In genomic region chr7:36865019-36865418, GRCh38 we compare ENCODE assay signal across 31 cellular contexts.
DNase-seq lines count a peak whose midpoint lies in the region; ATAC-seq, FAIRE-seq and TF ChIP-seq lines count a peak whose summit lies in the region.
"Had no signal": no experiment of that assay in that cellular context is flagged by ENCODE, and none has a peak within 500 bp of the region (broad histone marks: within the 10 kb centered on the region; RNA-seq: fewer than 3 reads in every experiment).

No MANE protein-coding gene starts in this region.

- H3K9ac ChIP-seq in astrocyte (ENCODE audit: low read length) (no peak overlapping the region), PC-3 (ENCODE audit: low read length) (no peak overlapping the region)
- H3K9ac ChIP-seq: neural progenitor cell had no signal

- H4K20me1 ChIP-seq in astrocyte (ENCODE audit: insufficient read depth, low read length) (no peaks in the 10 kb centered on the region), PC-3 (ENCODE audit: low read length) (no peaks in the 10 kb centered on the region)

- H3K4me1 ChIP-seq in CD4-positive, alpha-beta memory T cell (ENCODE audit: insufficient read depth, low read length), result peaks cover 7% of the 10 kb centered on the region
- H3K4me1 ChIP-seq in astrocyte (ENCODE audit: insufficient read depth, low read length), result no peaks in the 10 kb centered on the region
- no peaks in the 10 kb centered on the region for H3K4me1 ChIP-seq in PC-3 (ENCODE audit: insufficient read depth, low read length)
- H3K4me1 ChIP-seq: Caco-2, colonic mucosa, neural progenitor cell, pancreas, testis had no signal

- peaks cover 0 to 2% (median 0%) of the 10 kb centered on the region in 8 donors for H3K9me3 Mint-ChIP-seq in CD4-positive, alpha-beta memory T cell
- H3K9me3 Mint-ChIP-seq in astrocyte (ENCODE audit: unreplicated experiment), result no peaks in the 10 kb centered on the region
- no peaks in the 10 kb centered on the region for H3K9me3 Mint-ChIP-seq in natural killer cell treated with Interleukin-12 subunit alpha and Interleukin-12 subunit beta and Interleukin-15 and Interleukin-18, amount 100 ng/mL, for 72 hours
- H3K9me3 Mint-ChIP-seq: activated naive CD4-positive, alpha-beta T cell treated with anti-CD3 and anti-CD28 coated beads for 36 hours; neural progenitor cell; stimulated activated naive CD8-positive, alpha-beta T cell treated with anti-CD3 and anti-CD28 coated beads, Interleukin-15, Interleukin-2, amounts not matched to agents 100 ng/mL and 50 ng/mL, for 24 hours had no signal

- peak in 3 of 5 donors; percentile 15 to 26 (median 22) for DNase-seq in CD4-positive, alpha-beta memory T cell
- DNase-seq in astrocyte (ENCODE audit: low read depth) (peak; percentile 72), PC-3 (no peak), activated gamma-delta T cell (lab: John Stamatoyannopoulos, UW) (no peak)
- no peak for DNase-seq in natural killer cell treated with Interleukin-12 subunit alpha and Interleukin-12 subunit beta and Interleukin-15 and Interleukin-18, amount 100 ng/mL, for 72 hours (ENCODE audit: low spot score)
- DNase-seq: activated naive CD4-positive, alpha-beta T cell treated with anti-CD3 and anti-CD28 coated beads for 36 hours; activated T-cell treated with anti-CD3 and anti-CD28 coated beads, Interleukin-2, amount 50 U/mL, for 1 hour; anterior cingulate cortex; Caco-2; colonic mucosa; DMS53; effector memory CD4-positive, alpha-beta T cell; IMR-90; MV-4-11; NCI-H1436 treated with DMSO at 0.1 percent for 48 hours; NCI-H2081 treated with DMSO at 0.1 percent for 48 hours; NCI-H2227 treated with DMSO at 0.1 percent for 48 hours; NCI-H526 treated with DMSO at 0.1 percent for 48 hours; NK-92 treated with Interleukin-12 subunit alpha and Interleukin-12 subunit beta, amount 100 ng/mL, for 24 hours; pancreas; PC-9; testis had no signal

- TF ChIP-seq CTCF in astrocyte (IDR thresholded peaks at IDR 0.05; ENCODE audit: insufficient read depth, low read depth, low read length) (no peak), PC-3 (conservative IDR thresholded peaks at IDR 0.05; ENCODE audit: low read depth, low read length) (no peak)

- H3K36me3 Mint-ChIP-seq in CD4-positive, alpha-beta memory T cell, result peaks cover 88 to 98% of the 10 kb centered on the region in 2 donors
- H3K36me3 Mint-ChIP-seq in astrocyte (ENCODE audit: low read depth, unreplicated experiment), result peaks cover under 1% of the 10 kb centered on the region
- peaks cover 27% of the 10 kb centered on the region for H3K36me3 Mint-ChIP-seq in natural killer cell treated with Interleukin-12 subunit alpha and Interleukin-12 subunit beta and Interleukin-15 and Interleukin-18, amount 100 ng/mL, for 72 hours
- H3K36me3 Mint-ChIP-seq: neural progenitor cell had no signal

- H2AFZ ChIP-seq in astrocyte (ENCODE audit: low read depth, low read length) (no peak overlapping the region), PC-3 (ENCODE audit: low read length) (no peak overlapping the region)
- H2AFZ ChIP-seq: neural progenitor cell, PC-9 had no signal

- intact Hi-C loops in CD4-positive, alpha-beta memory T cell (cut with micrococcal nuclease), result no loop called here
- intact Hi-C loops in PC-3 (cut with micrococcal nuclease), result no loop called here

- H3K9me2 ChIP-seq in PC-3 (replicated peaks; ENCODE audit: low read length), result no peaks in the 10 kb centered on the region

- no peaks in the 10 kb centered on the region for H3K27me3 Mint-ChIP-seq in CD4-positive, alpha-beta memory T cell
- H3K27me3 Mint-ChIP-seq in astrocyte (ENCODE audit: low read depth, unreplicated experiment), result no peaks in the 10 kb centered on the region
- H3K27me3 Mint-ChIP-seq in natural killer cell treated with Interleukin-12 subunit alpha and Interleukin-12 subunit beta and Interleukin-15 and Interleukin-18, amount 100 ng/mL, for 72 hours, result no peaks in the 10 kb centered on the region
- H3K27me3 Mint-ChIP-seq: stimulated activated naive CD8-positive, alpha-beta T cell treated with anti-CD3 and anti-CD28 coated beads, Interleukin-15, Interleukin-2, amounts not matched to agents 100 ng/mL and 50 ng/mL, for 24 hours had no signal

- H3K79me2 ChIP-seq in astrocyte (ENCODE audit: insufficient read depth, low read length) (no peaks in the 10 kb centered on the region), PC-3 (ENCODE audit: low read length) (no peaks in the 10 kb centered on the region)

- FAIRE-seq in astrocyte (lab: Jason Lieb, UNC), result no peak
- FAIRE-seq: bronchial epithelial cell, GM12891, pancreas had no signal

- H3K4me2 ChIP-seq in astrocyte (ENCODE audit: low read length), result no peak overlapping the region
- no peak overlapping the region for H3K4me2 ChIP-seq in PC-3 (ENCODE audit: low read length)
- H3K4me2 ChIP-seq: neural progenitor cell, PC-9 had no signal

- H3K27ac Mint-ChIP-seq in CD4-positive, alpha-beta memory T cell, result peak overlapping the region; percentile 19 to 89 (median 52)
- H3K27ac Mint-ChIP-seq in astrocyte (ENCODE audit: unreplicated experiment), result no peak overlapping the region
- H3K27ac Mint-ChIP-seq in natural killer cell treated with Interleukin-12 subunit alpha and Interleukin-12 subunit beta and Interleukin-15 and Interleukin-18, amount 100 ng/mL, for 72 hours, result peak overlapping the region; percentile 78 to 93
- H3K27ac Mint-ChIP-seq: activated naive CD4-positive, alpha-beta T cell treated with anti-CD3 and anti-CD28 coated beads for 36 hours; neural progenitor cell had no signal

- CTCF ChIA-PET in CD4-positive, alpha-beta memory T cell (lab: Charles Lee; ENCODE audit: partially characterized antibody), result interaction anchor here (1.3 kb wide), 1 partner anchor 333 kb away, joined by 3 read pairs; no protein-coding TSS in a partner anchor
- CTCF ChIA-PET in PC-3 (lab: Charles Lee), result no interaction called here

- no peak overlapping the region for H3K27ac ChIP-seq in CD4-positive, alpha-beta memory T cell (ENCODE audit: low read depth, low read length)
- no peak overlapping the region for H3K27ac ChIP-seq in astrocyte (ENCODE audit: low read depth, low read length)
- no peak overlapping the region for H3K27ac ChIP-seq in PC-3 (ENCODE audit: low read length)
- H3K27ac ChIP-seq: colonic mucosa, neural progenitor cell, pancreas, PC-9, testis had no signal

- BruUV-seq in PC-3 (replicated peaks; lab: Mats Ljungman, UMichigan), result no TSS peak

- no peak; the same call in 2 of the 3 replicates for ATAC-seq in SK-N-SH treated with all-trans-retinoic acid at 6 μM for 48 hours
- ATAC-seq in natural killer cell treated with Interleukin-12 subunit alpha and Interleukin-12 subunit beta and Interleukin-15 and Interleukin-18, amount 100 ng/mL, for 72 hours, result peak; percentile 37 to 45
- ATAC-seq in GM21825 (IDR thresholded peaks at IDR 0.05; ENCODE audit: unreplicated experiment), result no peak
- ATAC-seq in PC-3, result no peak
- ATAC-seq: HCT116, Right ventricle myocardium inferior had no signal

- H3K4me1 Mint-ChIP-seq in CD4-positive, alpha-beta memory T cell, result peaks cover 20 to 58% (median 43%) of the 10 kb centered on the region in 4 donors
- H3K4me1 Mint-ChIP-seq in astrocyte (ENCODE audit: low read depth, unreplicated experiment), result peaks cover 29% of the 10 kb centered on the region
- peaks cover 69 to 71% of the 10 kb centered on the region in 2 donors for H3K4me1 Mint-ChIP-seq in natural killer cell treated with Interleukin-12 subunit alpha and Interleukin-12 subunit beta and Interleukin-15 and Interleukin-18, amount 100 ng/mL, for 72 hours (ENCODE audit: low read depth in 2 of 2)

- no peaks in the 10 kb centered on the region for H3F3A ChIP-seq in PC-3 (ENCODE audit: low read length, unreplicated experiment)

- no peaks in the 10 kb centered on the region for H3K9me3 ChIP-seq in CD4-positive, alpha-beta memory T cell (ENCODE audit: control insufficient read depth in 1 of 2, low read length in 2 of 2)
- H3K9me3 ChIP-seq in astrocyte (ENCODE audit: insufficient read depth, low read depth, low read length), result no peaks in the 10 kb centered on the region
- no peaks in the 10 kb centered on the region for H3K9me3 ChIP-seq in PC-3 (ENCODE audit: low read length)
- H3K9me3 ChIP-seq: Caco-2, colonic mucosa, pancreas, testis had no signal

- POLR2A ChIA-PET in CD4-positive, alpha-beta memory T cell (lab: Charles Lee; ENCODE audit: partially characterized antibody), result no interaction called here
- POLR2A ChIA-PET in PC-3 (lab: Charles Lee; ENCODE audit: unreplicated experiment), result no interaction called here

- peak overlapping the region in 4 of 8 donors; percentile 10 to 58 (median 41) for H3K4me3 Mint-ChIP-seq in CD4-positive, alpha-beta memory T cell
- no peak overlapping the region for H3K4me3 Mint-ChIP-seq in astrocyte (ENCODE audit: unreplicated experiment)
- H3K4me3 Mint-ChIP-seq in natural killer cell treated with Interleukin-12 subunit alpha and Interleukin-12 subunit beta and Interleukin-15 and Interleukin-18, amount 100 ng/mL, for 72 hours, result peak overlapping the region; percentile 71
- H3K4me3 Mint-ChIP-seq: activated naive CD4-positive, alpha-beta T cell treated with anti-CD3 and anti-CD28 coated beads for 36 hours; neural progenitor cell; stimulated activated naive CD8-positive, alpha-beta T cell treated with anti-CD3 and anti-CD28 coated beads, Interleukin-15, Interleukin-2, amounts not matched to agents 100 ng/mL and 50 ng/mL, for 24 hours had no signal

- peaks cover 32% of the 10 kb centered on the region for H3K36me3 ChIP-seq in CD4-positive, alpha-beta memory T cell (ENCODE audit: insufficient read depth, low read length)
- H3K36me3 ChIP-seq in astrocyte (ENCODE audit: insufficient read depth, low read length) (no peaks in the 10 kb centered on the region), PC-3 (ENCODE audit: low read depth, low read length) (no peaks in the 10 kb centered on the region)
- H3K36me3 ChIP-seq: colonic mucosa, neural progenitor cell, pancreas had no signal

- H3K4me3 ChIP-seq in CD4-positive, alpha-beta memory T cell (ENCODE audit: low read length in 2 of 2), result no peak overlapping the region
- H3K4me3 ChIP-seq in astrocyte (ENCODE audit: insufficient read depth, low read depth, low read length) (no peak overlapping the region), PC-3 (ENCODE audit: low read length) (no peak overlapping the region)
- H3K4me3 ChIP-seq: colonic mucosa, neural progenitor cell, pancreas, PC-9, skin epidermis, testis had no signal

- H3K27me3 ChIP-seq in CD4-positive, alpha-beta memory T cell (ENCODE audit: insufficient read depth, low read length), result no peaks in the 10 kb centered on the region
- H3K27me3 ChIP-seq in astrocyte (ENCODE audit: insufficient read depth, low read length), result no peaks in the 10 kb centered on the region
- peaks cover 10% of the 10 kb centered on the region; the same call in 1 of the 2 replicates for H3K27me3 ChIP-seq in PC-3 (ENCODE audit: low read length)
- H3K27me3 ChIP-seq: colonic mucosa, neural progenitor cell, pancreas, testis had no signal

TF ChIP-seq in SK-N-SH treated with all-trans-retinoic acid at 6 μM for 48 hours, 23 proteins besides CTCF, POLR2A, EP300 and RAD21 (continues in another document):
- TF ChIP-seq TCF4 (CRISPR knock-in tag; IDR thresholded peaks at IDR 0.05; ENCODE audit: borderline replicate concordance), result no peak

Comparison
In these comparisons a context has a peak if more than half of its experiments do, and no peak if none do; other contexts are left out.
1. DNase-seq: peak in CD4-positive, alpha-beta memory T cell (3 of 5) and astrocyte (single experiment); none in natural killer cell treated with Interleukin-12 subunit alpha and Interleukin-12 subunit beta and Interleukin-15 and Interleukin-18, amount 100 ng/mL, for 72 hours (single experiment), PC-3 (single experiment) and activated gamma-delta T cell (single experiment).
2. ATAC-seq: peak in natural killer cell treated with Interleukin-12 subunit alpha and Interleukin-12 subunit beta and Interleukin-15 and Interleukin-18, amount 100 ng/mL, for 72 hours (2 of 2); none in SK-N-SH treated with all-trans-retinoic acid at 6 μM for 48 hours (single experiment), GM21825 (single experiment) and PC-3 (single experiment).